Comparison of ENCODE assay signal across 14 cellular contexts in the genomic region with DNA sequence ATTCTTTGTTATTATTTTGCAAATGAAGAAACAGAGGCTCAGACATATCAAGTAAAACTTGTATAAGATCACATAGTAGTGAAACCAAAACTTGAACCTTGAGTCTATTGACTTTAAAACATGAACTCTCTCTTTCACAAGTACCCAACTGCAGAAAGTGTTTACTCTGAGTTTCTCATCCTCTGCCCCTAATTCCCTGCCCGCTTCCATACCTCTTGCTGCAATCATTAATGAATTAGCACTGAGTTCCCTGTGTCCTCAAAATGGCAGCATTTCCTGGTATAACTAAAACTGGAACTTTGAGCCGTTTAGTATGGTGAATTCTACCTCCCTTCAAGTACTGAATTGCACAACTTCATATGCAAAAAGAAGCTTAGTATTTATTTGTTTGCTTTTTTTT.
DNase-seq lines count a peak whose midpoint lies in the region; ATAC-seq and TF ChIP-seq lines count a peak whose summit lies in the region.
"Had no signal": no experiment of that assay in that cellular context is flagged by ENCODE, and none has a peak within 500 bp of the region (broad histone marks: within the 10 kb centered on the region; RNA-seq: fewer than 3 reads in every experiment).

No MANE protein-coding gene starts in this region.

- H3K4me3 ChIP-seq in mucosa of descending colon, result no peak overlapping the region

- no peak for TF ChIP-seq CTCF in mucosa of descending colon (IDR thresholded peaks at IDR 0.05)

- DNase-seq in DMS53 (lab: John Stamatoyannopoulos, UW), result peak; percentile 5
- no peak for DNase-seq in DMS53 treated with DMSO at 0.1 percent for 48 hours (lab: John Stamatoyannopoulos, UW; ENCODE audit: unreplicated experiment)
- no peak for DNase-seq in mucosa of descending colon
- no peak for DNase-seq in ACHN
- no peak for DNase-seq in NCI-H187 (lab: John Stamatoyannopoulos, UW)
- DNase-seq: activated CD4-positive, alpha-beta T cell treated with anti-CD3 and anti-CD28 coated beads for 36 hours; GOT3; NCI-H1417 treated with DMSO at 0.1 percent for 48 hours; NCI-H524; stimulated activated CD4-positive, alpha-beta T cell treated with anti-CD3 and anti-CD28 coated beads, Interleukin-12 subunit alpha, Interleukin-12 subunit beta, amount 100 ng/mL, for 4 hours; T-helper 1 cell had no signal

- H3K36me3 ChIP-seq in mucosa of descending colon (ENCODE audit: low read depth), result no peaks in the 10 kb centered on the region

- in situ Hi-C loops in ACHN (cut with HindIII; ENCODE audit: low pct_ligation_motif_present, low pct_unique_long_range_greater_than_20kb, low sequenced_read_pairs), result no loop called here

- intact Hi-C loops in mucosa of descending colon (cut with DNase I, micrococcal nuclease), result no loop called here

- H3K9me3 ChIP-seq in mucosa of descending colon, result no peaks in the 10 kb centered on the region

- peaks cover 17% of the 10 kb centered on the region for H3K4me1 ChIP-seq in mucosa of descending colon (ENCODE audit: low read depth)

- ATAC-seq in HG02798 (IDR thresholded peaks at IDR 0.05; ENCODE audit: poor library complexity, unreplicated experiment), result peak; percentile 55
- ATAC-seq in HG03442 (IDR thresholded peaks at IDR 0.05; ENCODE audit: unreplicated experiment), result peak; percentile 39
- ATAC-seq in mucosa of descending colon, result peak; percentile 28
- ATAC-seq in SK-N-SH treated with all-trans-retinoic acid at 6 μM for 48 hours, result no peak
- ATAC-seq: activated CD4-positive, alpha-beta T cell treated with anti-CD3 and anti-CD28 coated beads for 36 hours had no signal

TF ChIP-seq in SK-N-SH treated with all-trans-retinoic acid at 6 μM for 48 hours, 23 proteins besides CTCF, POLR2A, EP300 and RAD21:
- TF ChIP-seq ZFP30 (CRISPR knock-in tag; IDR thresholded peaks at IDR 0.05), result no peak
- no peak for TF ChIP-seq ZC3H10 (CRISPR knock-in tag; IDR thresholded peaks at IDR 0.05)
- TF ChIP-seq, protein P1, sequence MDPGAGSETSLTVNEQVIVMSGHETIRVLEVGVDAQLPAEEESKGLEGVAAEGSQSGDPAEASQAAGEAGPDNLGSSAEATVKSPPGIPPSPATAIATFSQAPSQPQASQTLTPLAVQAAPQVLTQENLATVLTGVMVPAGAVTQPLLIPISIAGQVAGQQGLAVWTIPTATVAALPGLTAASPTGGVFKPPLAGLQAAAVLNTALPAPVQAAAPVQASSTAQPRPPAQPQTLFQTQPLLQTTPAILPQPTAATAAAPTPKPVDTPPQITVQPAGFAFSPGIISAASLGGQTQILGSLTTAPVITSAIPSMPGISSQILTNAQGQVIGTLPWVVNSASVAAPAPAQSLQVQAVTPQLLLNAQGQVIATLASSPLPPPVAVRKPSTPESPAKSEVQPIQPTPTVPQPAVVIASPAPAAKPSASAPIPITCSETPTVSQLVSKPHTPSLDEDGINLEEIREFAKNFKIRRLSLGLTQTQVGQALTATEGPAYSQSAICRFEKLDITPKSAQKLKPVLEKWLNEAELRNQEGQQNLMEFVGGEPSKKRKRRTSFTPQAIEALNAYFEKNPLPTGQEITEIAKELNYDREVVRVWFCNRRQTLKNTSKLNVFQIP (CRISPR knock-in tag; IDR thresholded peaks at IDR 0.05; ENCODE audit: borderline replicate concordance, low read depth), result no peak
- no peak for TF ChIP-seq TCF4 (CRISPR knock-in tag; IDR thresholded peaks at IDR 0.05; ENCODE audit: borderline replicate concordance)
